In genomic region chr2:158024288-158024898, GRCh38 we compare ENCODE assay signal across 8 cellular contexts.
DNase-seq lines count a peak whose midpoint lies in the region; ATAC-seq and TF ChIP-seq lines count a peak whose summit lies in the region.

No MANE protein-coding gene starts in this region.

- ATAC-seq in GM18907 (IDR thresholded peaks at IDR 0.05; ENCODE audit: unreplicated experiment): peak; percentile 74
- peak; percentile 90 for ATAC-seq in HG03565 (IDR thresholded peaks at IDR 0.05; ENCODE audit: unreplicated experiment)

- H3K27me3 Mint-ChIP-seq in activated naive CD8-positive, alpha-beta T cell treated with anti-CD3 and anti-CD28 coated beads for 36 hours: no peaks in the 10 kb centered on the region

- DNase-seq in CD1c-positive myeloid dendritic cell (ENCODE audit: extremely low spot score): peak; percentile 68
- peak; percentile 24 to 75 for DNase-seq in SJCRH30
- DNase-seq in activated naive CD8-positive, alpha-beta T cell treated with anti-CD3 and anti-CD28 coated beads for 36 hours: peak; percentile 40
- peak; percentile 21 for DNase-seq in left ventricle myocardium inferior
- DNase-seq in stimulated activated CD4-positive, alpha-beta T cell treated with anti-CD3 and anti-CD28 coated beads, Interleukin-12 subunit alpha, Interleukin-12 subunit beta, amount 100 ng/mL, for 24 hours (ENCODE audit: low read depth in 2 of 2): peak; percentile 29 to 54
- no peak for DNase-seq in OCI-M2 (lab: John Stamatoyannopoulos, UW; ENCODE audit: unreplicated experiment)

- H3K27ac Mint-ChIP-seq in activated naive CD8-positive, alpha-beta T cell treated with anti-CD3 and anti-CD28 coated beads for 36 hours: no peak overlapping the region

- H3K27ac ChIP-seq in SJCRH30 (no peak overlapping the region), left ventricle myocardium inferior (replicated peaks) (no peak overlapping the region)

- H3K36me3 Mint-ChIP-seq in activated naive CD8-positive, alpha-beta T cell treated with anti-CD3 and anti-CD28 coated beads for 36 hours: no peaks in the 10 kb centered on the region

- H3K9me3 Mint-ChIP-seq in activated naive CD8-positive, alpha-beta T cell treated with anti-CD3 and anti-CD28 coated beads for 36 hours: no peaks in the 10 kb centered on the region

- H3K27me3 ChIP-seq in SJCRH30 (no peaks in the 10 kb centered on the region), left ventricle myocardium inferior (ENCODE audit: low read depth) (no peaks in the 10 kb centered on the region)

- H3K9me3 ChIP-seq in SJCRH30 (replicated peaks) (no peaks in the 10 kb centered on the region), left ventricle myocardium inferior (replicated peaks) (no peaks in the 10 kb centered on the region)

- no peaks in the 10 kb centered on the region for H3K4me1 ChIP-seq in SJCRH30
- H3K4me1 ChIP-seq in left ventricle myocardium inferior: no peaks in the 10 kb centered on the region

- H3K4me3 ChIP-seq in SJCRH30: no peak overlapping the region
- no peak overlapping the region for H3K4me3 ChIP-seq in left ventricle myocardium inferior

- intact Hi-C loops in left ventricle myocardium inferior (cut with micrococcal nuclease): no loop called here

- H3K4me3 Mint-ChIP-seq in activated naive CD8-positive, alpha-beta T cell treated with anti-CD3 and anti-CD28 coated beads for 36 hours: no peak overlapping the region

- peak; percentile 91 for TF ChIP-seq CTCF in left ventricle myocardium inferior (IDR thresholded peaks at IDR 0.05; ENCODE audit: borderline replicate concordance)

- H3K36me3 ChIP-seq in SJCRH30: no peaks in the 10 kb centered on the region
- no peaks in the 10 kb centered on the region for H3K36me3 ChIP-seq in left ventricle myocardium inferior

- H3K4me1 Mint-ChIP-seq in activated naive CD8-positive, alpha-beta T cell treated with anti-CD3 and anti-CD28 coated beads for 36 hours: no peaks in the 10 kb centered on the region
